28 cellular contexts compared by ENCODE assay signal in genomic region chr5:172042183-172042582, GRCh38.
"Had no signal": no experiment of that assay in that cellular context is flagged by ENCODE, and none has a peak within 500 bp of the region (broad histone marks: within the 10 kb centered on the region; RNA-seq: fewer than 3 reads in every experiment).

No MANE protein-coding gene starts in this region.

- H3K9me3 ChIP-seq: esophagus squamous epithelium, heart right ventricle, lower lobe of right lung, pancreas, prostate gland, uterus had no signal

- H3K27me3 Mint-ChIP-seq: activated CD4-positive, alpha-beta memory T cell treated with anti-CD3 and anti-CD28 coated beads for 36 hours; activated CD4-positive, alpha-beta T cell treated with anti-CD3 and anti-CD28 coated beads, Interleukin-2, amount 10 ng/mL, durations not matched to agents 24 days and 14 days; activated naive CD8-positive, alpha-beta T cell treated with anti-CD3 and anti-CD28 coated beads, Interleukin-2, amount 10 ng/mL, durations not matched to agents 7 days and 5 days; stimulated activated naive CD8-positive, alpha-beta T cell treated with anti-CD3 and anti-CD28 coated beads, Interleukin-15, amount 100 ng/mL, for 72 hours; type B pancreatic cell had no signal

- H3K36me3 ChIP-seq: pancreas, prostate gland, uterus, WERI-Rb-1 had no signal

- H3K4me3 ChIP-seq: esophagus squamous epithelium, heart right ventricle, lower lobe of right lung, pancreas, prostate gland, skin epidermis, uterus had no signal

- DNase-seq: activated CD4-positive, alpha-beta memory T cell treated with anti-CD3 and anti-CD28 coated beads for 36 hours; activated CD4-positive, alpha-beta T cell treated with anti-CD3 and anti-CD28 coated beads, Interleukin-2, amount 10 ng/mL, durations not matched to agents 24 days and 14 days; activated CD8-positive, alpha-beta memory T cell treated with anti-CD3 and anti-CD28 coated beads, Interleukin-2, amount 50 U/mL, for 48 hours; activated naive CD8-positive, alpha-beta T cell treated with anti-CD3 and anti-CD28 coated beads, Interleukin-2, amount 10 ng/mL, durations not matched to agents 7 days and 5 days; activated T-cell treated with anti-CD3 and anti-CD28 coated beads, Interleukin-2, amount 50 U/mL, for 48 hours; amniotic stem cell; brain microvascular endothelial cell; caudate nucleus; esophagus squamous epithelium; foreskin melanocyte; heart right ventricle; lower lobe of right lung; mesendoderm; nucleus accumbens; pancreas; retina; stimulated activated CD4-positive, alpha-beta T cell treated with anti-CD3 and anti-CD28 coated beads, Interleukin-4, amount 100 ng/mL, for 24 hours; stimulated activated naive CD8-positive, alpha-beta T cell treated with anti-CD3 and anti-CD28 coated beads, Interleukin-15, amount 100 ng/mL, for 72 hours; T1000; uterus; WERI-Rb-1 had no signal

- H3K27me3 ChIP-seq: brain microvascular endothelial cell, esophagus squamous epithelium, heart right ventricle, pancreas, uterus had no signal

- H3K36me3 Mint-ChIP-seq: type B pancreatic cell had no signal

- H3K27ac ChIP-seq: brain microvascular endothelial cell, epithelial cell of prostate, esophagus squamous epithelium, heart right ventricle, lower lobe of right lung, pancreas, prostate gland, skin epidermis, uterus, WERI-Rb-1 had no signal

- H3K27ac Mint-ChIP-seq: activated CD4-positive, alpha-beta T cell treated with anti-CD3 and anti-CD28 coated beads, Interleukin-2, amount 10 ng/mL, durations not matched to agents 24 days and 14 days; activated naive CD8-positive, alpha-beta T cell treated with anti-CD3 and anti-CD28 coated beads, Interleukin-2, amount 10 ng/mL, durations not matched to agents 7 days and 5 days; activated T-helper 2 cell treated with anti-CD3 and anti-CD28 coated beads, Interferon-gamma antibody, Interleukin-2, Interleukin-4, amounts not matched to agents 10 μg/mL and 5 μg/mL and 100 μg/mL, durations not matched to agents 14 hours and 24 hours and 36 hours; T-helper 1 cell treated with Interleukin-12 subunit alpha and Interleukin-12 subunit beta and Interleukin-4 antibody, amounts not matched to agents 30 μg/mL and 1 μg/mL, for 36 hours; type B pancreatic cell had no signal

- H3K4me3 Mint-ChIP-seq: activated CD4-positive, alpha-beta memory T cell treated with anti-CD3 and anti-CD28 coated beads for 36 hours; activated CD4-positive, alpha-beta T cell treated with anti-CD3 and anti-CD28 coated beads, Interleukin-2, amount 10 ng/mL, durations not matched to agents 24 days and 14 days; activated naive CD8-positive, alpha-beta T cell treated with anti-CD3 and anti-CD28 coated beads, Interleukin-2, amount 10 ng/mL, durations not matched to agents 7 days and 5 days; stimulated activated effector memory CD8-positive, alpha-beta T cell treated with anti-CD3 and anti-CD28 coated beads, Interleukin-12 subunit alpha, Interleukin-12 subunit beta, amount 100 ng/mL, for 72 hours; stimulated activated naive CD8-positive, alpha-beta T cell treated with anti-CD3 and anti-CD28 coated beads, Interleukin-15, amount 100 ng/mL, for 72 hours; T-helper 1 cell treated with Interleukin-12 subunit alpha and Interleukin-12 subunit beta and Interleukin-4 antibody, amounts not matched to agents 30 μg/mL and 1 μg/mL, for 36 hours; type B pancreatic cell had no signal

- H3K9me3 Mint-ChIP-seq: activated CD4-positive, alpha-beta memory T cell treated with anti-CD3 and anti-CD28 coated beads for 36 hours; activated CD4-positive, alpha-beta T cell treated with anti-CD3 and anti-CD28 coated beads, Interleukin-2, amount 10 ng/mL, durations not matched to agents 24 days and 14 days; activated naive CD8-positive, alpha-beta T cell treated with anti-CD3 and anti-CD28 coated beads, Interleukin-2, amount 10 ng/mL, durations not matched to agents 7 days and 5 days; activated T-helper 2 cell treated with anti-CD3 and anti-CD28 coated beads, Interferon-gamma antibody, Interleukin-2, Interleukin-4, amounts not matched to agents 10 μg/mL and 5 μg/mL and 100 μg/mL, durations not matched to agents 14 hours and 24 hours and 36 hours; stimulated activated effector memory CD8-positive, alpha-beta T cell treated with anti-CD3 and anti-CD28 coated beads, Interleukin-12 subunit alpha, Interleukin-12 subunit beta, amount 100 ng/mL, for 72 hours; stimulated activated naive CD8-positive, alpha-beta T cell treated with anti-CD3 and anti-CD28 coated beads, Interleukin-15, amount 100 ng/mL, for 72 hours; T-helper 1 cell treated with Interleukin-12 subunit alpha and Interleukin-12 subunit beta and Interleukin-4 antibody, amounts not matched to agents 30 μg/mL and 1 μg/mL, for 36 hours had no signal

- H3K4me1 ChIP-seq: prostate gland, uterus had no signal
